Comparison of ENCODE assay signal across 1 cellular context in the genomic region with DNA sequence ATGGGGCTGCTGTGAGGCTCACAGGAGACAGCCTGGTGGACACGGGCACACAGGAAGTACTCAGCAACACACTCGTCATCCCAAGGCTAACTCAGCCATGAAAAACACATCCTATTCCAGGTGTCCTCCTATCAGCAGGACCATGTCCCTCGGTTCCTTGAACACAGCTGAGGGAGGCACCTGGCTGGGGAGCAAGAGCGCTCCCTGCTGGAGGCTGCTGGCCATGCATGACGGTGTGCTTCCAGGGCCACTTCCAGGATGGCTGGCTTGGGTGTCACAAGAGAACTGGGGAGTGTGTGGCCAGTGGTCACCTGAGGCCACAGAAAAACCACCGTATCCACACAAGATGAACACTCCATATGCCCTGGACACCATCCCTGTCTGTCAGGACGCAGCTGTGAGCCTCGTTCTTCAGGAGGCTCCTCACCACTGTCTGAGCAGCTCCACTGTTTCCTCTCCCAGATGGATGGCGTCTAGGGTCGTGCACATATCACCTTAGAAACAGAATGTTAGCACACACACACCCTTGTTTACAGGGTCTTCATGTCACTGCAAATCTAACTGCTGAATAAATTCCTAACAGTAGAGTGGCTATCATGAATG.
TF ChIP-seq lines count a peak whose summit lies in the region.

No MANE protein-coding gene starts in this region.

TF ChIP-seq in PFSK-1, 5 proteins besides CTCF, POLR2A, EP300 and RAD21 (continued from another document):
- TF ChIP-seq, protein P1, sequence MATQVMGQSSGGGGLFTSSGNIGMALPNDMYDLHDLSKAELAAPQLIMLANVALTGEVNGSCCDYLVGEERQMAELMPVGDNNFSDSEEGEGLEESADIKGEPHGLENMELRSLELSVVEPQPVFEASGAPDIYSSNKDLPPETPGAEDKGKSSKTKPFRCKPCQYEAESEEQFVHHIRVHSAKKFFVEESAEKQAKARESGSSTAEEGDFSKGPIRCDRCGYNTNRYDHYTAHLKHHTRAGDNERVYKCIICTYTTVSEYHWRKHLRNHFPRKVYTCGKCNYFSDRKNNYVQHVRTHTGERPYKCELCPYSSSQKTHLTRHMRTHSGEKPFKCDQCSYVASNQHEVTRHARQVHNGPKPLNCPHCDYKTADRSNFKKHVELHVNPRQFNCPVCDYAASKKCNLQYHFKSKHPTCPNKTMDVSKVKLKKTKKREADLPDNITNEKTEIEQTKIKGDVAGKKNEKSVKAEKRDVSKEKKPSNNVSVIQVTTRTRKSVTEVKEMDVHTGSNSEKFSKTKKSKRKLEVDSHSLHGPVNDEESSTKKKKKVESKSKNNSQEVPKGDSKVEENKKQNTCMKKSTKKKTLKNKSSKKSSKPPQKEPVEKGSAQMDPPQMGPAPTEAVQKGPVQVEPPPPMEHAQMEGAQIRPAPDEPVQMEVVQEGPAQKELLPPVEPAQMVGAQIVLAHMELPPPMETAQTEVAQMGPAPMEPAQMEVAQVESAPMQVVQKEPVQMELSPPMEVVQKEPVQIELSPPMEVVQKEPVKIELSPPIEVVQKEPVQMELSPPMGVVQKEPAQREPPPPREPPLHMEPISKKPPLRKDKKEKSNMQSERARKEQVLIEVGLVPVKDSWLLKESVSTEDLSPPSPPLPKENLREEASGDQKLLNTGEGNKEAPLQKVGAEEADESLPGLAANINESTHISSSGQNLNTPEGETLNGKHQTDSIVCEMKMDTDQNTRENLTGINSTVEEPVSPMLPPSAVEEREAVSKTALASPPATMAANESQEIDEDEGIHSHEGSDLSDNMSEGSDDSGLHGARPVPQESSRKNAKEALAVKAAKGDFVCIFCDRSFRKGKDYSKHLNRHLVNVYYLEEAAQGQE (IDR thresholded peaks at IDR 0.05; ENCODE audit: insufficient read depth in 1 of 2, low read depth in 2 of 2, low read length in 2 of 2) = no peak
- no peak for TF ChIP-seq POLR2AphosphoS5 (IDR thresholded peaks at IDR 0.05; ENCODE audit: low read depth, low read length)
